ENCODE assay signal across 21 cellular contexts in genomic region chr16:88977845-88978607, GRCh38. TPM values are rescaled to one million over a fixed set of nuclear protein-coding genes. Genes with fewer than 3 reads are reported as not detected.
DNase-seq lines count a peak whose midpoint lies in the region; ATAC-seq, FAIRE-seq and TF ChIP-seq lines count a peak whose summit lies in the region.
"Had no signal": no experiment of that assay in that cellular context is flagged by ENCODE, and none has a peak within 500 bp of the region (broad histone marks: within the 10 kb centered on the region; RNA-seq: fewer than 3 reads in every experiment).

No MANE protein-coding gene starts in this region.

- no peak for DNase-seq in CD8-positive, alpha-beta memory T cell
- DNase-seq in GM18507 (ENCODE audit: extremely low spot score, insufficient read length, low read depth) = no peak
- DNase-seq in NB4 (ENCODE audit: low read depth) = peak; percentile 38
- peak in 1 of 2 donors; percentile 36 for DNase-seq in memory B cell (ENCODE audit: low spot score in 2 of 2)
- DNase-seq in stimulated activated CD4-positive, alpha-beta T cell treated with anti-CD3 and anti-CD28 coated beads, Interleukin-4, amount 100 ng/mL, for 1 hour = no peak
- no peak for DNase-seq in activated CD4-positive, alpha-beta memory T cell treated with anti-CD3 and anti-CD28 coated beads for 36 hours
- DNase-seq in COR-L47 (lab: John Stamatoyannopoulos, UW) = no peak
- DNase-seq: activated naive CD4-positive, alpha-beta T cell treated with anti-CD3 and anti-CD28 coated beads, Interleukin-2, amount 10 ng/mL, durations not matched to agents 7 days and 5 days; activated T-cell treated with anti-CD3 and anti-CD28 coated beads, Interleukin-2, amount 50 U/mL, for 48 hours; aorta; effector CD4-positive, alpha-beta T cell; HCEC 1CT; mesendoderm; NCI-H1048; NCI-H2081; testis had no signal

- peaks cover 17 to 36% of the 10 kb centered on the region in 2 donors for H3K27me3 Mint-ChIP-seq in CD8-positive, alpha-beta memory T cell
- H3K27me3 Mint-ChIP-seq in memory B cell = no peaks in the 10 kb centered on the region
- H3K27me3 Mint-ChIP-seq in activated CD4-positive, alpha-beta memory T cell treated with anti-CD3 and anti-CD28 coated beads for 36 hours = peaks cover 23% of the 10 kb centered on the region

- TF ChIP-seq CTCF in NB4 (IDR thresholded peaks at IDR 0.05; ENCODE audit: low read depth, low read length) = no peak

- peaks cover 3% of the 10 kb centered on the region for H3K27me3 ChIP-seq in CD8-positive, alpha-beta memory T cell (ENCODE audit: insufficient read depth, low read length, poor library complexity, severe bottlenecking)
- H3K27me3 ChIP-seq: testis had no signal

- peak overlapping the region; percentile 88 for H3K27ac ChIP-seq in CD8-positive, alpha-beta memory T cell (ENCODE audit: low read depth, low read length)
- H3K27ac ChIP-seq: testis had no signal

- intact Hi-C loops in activated CD4-positive, alpha-beta memory T cell treated with anti-CD3 and anti-CD28 coated beads for 36 hours (cut with micrococcal nuclease) = no loop called here

- H3K9me3 Mint-ChIP-seq in CD8-positive, alpha-beta memory T cell = no peaks in the 10 kb centered on the region
- H3K9me3 Mint-ChIP-seq in memory B cell = peaks cover 5% of the 10 kb centered on the region
- no peaks in the 10 kb centered on the region for H3K9me3 Mint-ChIP-seq in activated CD4-positive, alpha-beta memory T cell treated with anti-CD3 and anti-CD28 coated beads for 36 hours
- H3K9me3 Mint-ChIP-seq: activated naive CD4-positive, alpha-beta T cell treated with anti-CD3 and anti-CD28 coated beads, Interleukin-2, amount 10 ng/mL, durations not matched to agents 7 days and 5 days; central memory CD8-positive, alpha-beta T cell had no signal

- H3K36me3 Mint-ChIP-seq in CD8-positive, alpha-beta memory T cell = no peaks in the 10 kb centered on the region
- H3K36me3 Mint-ChIP-seq in memory B cell = no peaks in the 10 kb centered on the region
- no peaks in the 10 kb centered on the region for H3K36me3 Mint-ChIP-seq in activated CD4-positive, alpha-beta memory T cell treated with anti-CD3 and anti-CD28 coated beads for 36 hours
- H3K36me3 Mint-ChIP-seq: activated naive CD4-positive, alpha-beta T cell treated with anti-CD3 and anti-CD28 coated beads, Interleukin-2, amount 10 ng/mL, durations not matched to agents 7 days and 5 days had no signal

- H3K9me3 ChIP-seq in CD8-positive, alpha-beta memory T cell (ENCODE audit: low read length) = no peaks in the 10 kb centered on the region
- H3K9me3 ChIP-seq: gastroesophageal sphincter, testis had no signal

- peak; percentile 45 for FAIRE-seq in GM18507 (lab: Jason Lieb, UNC)

- no peak overlapping the region for H3K27ac Mint-ChIP-seq in CD8-positive, alpha-beta memory T cell
- peak overlapping the region; percentile 80 for H3K27ac Mint-ChIP-seq in memory B cell
- no peak overlapping the region for H3K27ac Mint-ChIP-seq in activated CD4-positive, alpha-beta memory T cell treated with anti-CD3 and anti-CD28 coated beads for 36 hours
- H3K27ac Mint-ChIP-seq: activated CD8-positive, alpha-beta T cell treated with anti-CD3 and anti-CD28 coated beads, Interleukin-2, amount 10 ng/mL, durations not matched to agents 7 days and 5 days; activated naive CD4-positive, alpha-beta T cell treated with anti-CD3 and anti-CD28 coated beads, Interleukin-2, amount 10 ng/mL, durations not matched to agents 7 days and 5 days had no signal

- POLR2A ChIA-PET in CD8-positive, alpha-beta memory T cell (lab: Charles Lee) = no interaction called here
- POLR2A ChIA-PET in activated CD4-positive, alpha-beta memory T cell treated with anti-CD3 and anti-CD28 coated beads for 36 hours (lab: Charles Lee) = no interaction called here

- CTCF ChIA-PET in CD8-positive, alpha-beta memory T cell (lab: Charles Lee) = no interaction called here
- CTCF ChIA-PET in activated CD4-positive, alpha-beta memory T cell treated with anti-CD3 and anti-CD28 coated beads for 36 hours (lab: Charles Lee) = no interaction called here

- H3K36me3 ChIP-seq in CD8-positive, alpha-beta memory T cell (ENCODE audit: insufficient read depth, low read length) = no peaks in the 10 kb centered on the region
- H3K36me3 ChIP-seq: gastroesophageal sphincter had no signal

- no peak for TF ChIP-seq POLR2A in NB4 (IDR thresholded peaks at IDR 0.05; ENCODE audit: extremely low read depth, insufficient read length)

- H3K4me3 Mint-ChIP-seq in CD8-positive, alpha-beta memory T cell = no peak overlapping the region
- peak overlapping the region; percentile 96 for H3K4me3 Mint-ChIP-seq in memory B cell
- H3K4me3 Mint-ChIP-seq in activated CD4-positive, alpha-beta memory T cell treated with anti-CD3 and anti-CD28 coated beads for 36 hours = no peak overlapping the region
- H3K4me3 Mint-ChIP-seq: activated CD8-positive, alpha-beta T cell treated with anti-CD3 and anti-CD28 coated beads, Interleukin-2, amount 10 ng/mL, durations not matched to agents 7 days and 5 days; activated naive CD4-positive, alpha-beta T cell treated with anti-CD3 and anti-CD28 coated beads, Interleukin-2, amount 10 ng/mL, durations not matched to agents 7 days and 5 days; central memory CD8-positive, alpha-beta T cell had no signal

- no peak overlapping the region for H3K4me3 ChIP-seq in CD8-positive, alpha-beta memory T cell (ENCODE audit: low read length)
- H3K4me3 ChIP-seq in NB4 (ENCODE audit: low read depth, low read length) = no peak overlapping the region
- H3K4me3 ChIP-seq: gastroesophageal sphincter, testis had no signal

- no peaks in the 10 kb centered on the region for H3K4me1 Mint-ChIP-seq in CD8-positive, alpha-beta memory T cell
- H3K4me1 Mint-ChIP-seq in memory B cell = peaks cover 65% of the 10 kb centered on the region
- H3K4me1 Mint-ChIP-seq in activated CD4-positive, alpha-beta memory T cell treated with anti-CD3 and anti-CD28 coated beads for 36 hours (ENCODE audit: low read depth) = no peaks in the 10 kb centered on the region
- H3K4me1 Mint-ChIP-seq: activated naive CD4-positive, alpha-beta T cell treated with anti-CD3 and anti-CD28 coated beads, Interleukin-2, amount 10 ng/mL, durations not matched to agents 7 days and 5 days; central memory CD8-positive, alpha-beta T cell had no signal

- ATAC-seq in memory B cell (ENCODE audit: low read depth) = no peak
- no peak for ATAC-seq in GM18870 (IDR thresholded peaks at IDR 0.05; ENCODE audit: unreplicated experiment)

- no peaks in the 10 kb centered on the region for H3K4me1 ChIP-seq in CD8-positive, alpha-beta memory T cell (ENCODE audit: insufficient read depth, low read length)
- H3K4me1 ChIP-seq: testis had no signal

RNA-seq across cellular contexts. Expression of gene CBFA2T3, which starts 1.0 kb away (rescaled TPM):
- under 1 TPM in 1 of 2 experiments, not detected in 1; 0.22 TPM for total RNA-seq in CD8-positive, alpha-beta memory T cell
- polyA plus RNA-seq in CD8-positive, alpha-beta memory T cell = not detected
- under 1 TPM in 1 of 2 experiments, not detected in 1; 0.12 TPM for total RNA-seq in activated CD4-positive, alpha-beta memory T cell treated with anti-CD3 and anti-CD28 coated beads for 36 hours
- total RNA-seq: activated CD8-positive, alpha-beta T cell treated with anti-CD3 and anti-CD28 coated beads, Interleukin-2, amount 10 ng/mL, durations not matched to agents 7 days and 5 days; NCI-H460 had no signal
